Comparison of ENCODE assay signal across 12 cellular contexts in the genomic region with DNA sequence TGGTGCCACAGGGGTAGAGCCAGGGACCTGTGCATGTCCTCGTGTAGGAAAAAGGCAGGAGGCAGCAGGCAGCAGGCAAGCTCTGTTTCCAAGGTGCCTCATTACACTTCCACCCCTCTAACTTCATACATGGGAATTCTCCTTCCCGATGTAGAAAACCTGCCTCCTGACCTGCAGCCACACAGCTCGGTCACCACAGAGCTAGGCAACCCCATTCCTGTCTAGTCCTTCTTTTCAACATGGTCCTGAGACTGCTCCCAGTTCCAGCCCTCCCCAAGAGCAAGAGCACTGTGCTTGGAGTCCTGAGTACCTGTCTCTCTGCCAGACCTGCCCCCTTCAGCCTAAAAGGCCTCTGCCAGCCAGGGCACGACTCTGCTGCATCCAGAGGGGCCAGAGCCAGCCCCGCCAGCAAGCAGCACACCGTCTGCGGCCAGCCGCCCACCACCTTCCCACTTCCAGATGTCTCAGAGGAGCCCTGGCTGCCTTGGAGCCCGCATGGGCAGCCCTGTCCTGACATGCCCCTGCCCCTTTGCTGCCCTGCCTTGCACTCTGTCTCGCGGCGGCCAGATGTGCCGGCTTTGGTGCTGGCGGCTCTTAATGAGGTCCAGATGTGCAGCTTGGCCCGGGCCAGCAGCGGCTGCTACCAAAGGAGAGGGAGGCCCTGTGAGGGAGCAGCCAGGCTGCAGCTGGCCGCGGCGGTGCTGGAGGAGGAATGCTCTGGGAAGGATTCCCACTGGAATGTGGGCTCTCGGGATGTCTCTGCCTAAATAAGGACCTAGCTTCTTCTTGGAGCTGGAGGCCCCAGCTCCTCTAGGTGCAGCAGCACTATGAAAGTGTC.
DNase-seq lines count a peak whose midpoint lies in the region; ATAC-seq and TF ChIP-seq lines count a peak whose summit lies in the region.
"Had no signal": no experiment of that assay in that cellular context is flagged by ENCODE, and none has a peak within 500 bp of the region (broad histone marks: within the 10 kb centered on the region; RNA-seq: fewer than 3 reads in every experiment).

No MANE protein-coding gene starts in this region.

- BruUV-seq in MCF 10A (replicated peaks; lab: Mats Ljungman, UMichigan), result no TSS peak

- TF ChIP-seq POLR2A in breast epithelium (IDR thresholded peaks at IDR 0.05), result no peak
- TF ChIP-seq POLR2A in uterus (IDR thresholded peaks at IDR 0.05), result no peak

- no peaks in the 10 kb centered on the region for H3K27me3 Mint-ChIP-seq in MCF 10A (ENCODE audit: insufficient read depth, unreplicated experiment)

- no peaks in the 10 kb centered on the region for H3K27me3 ChIP-seq in breast epithelium
- H3K27me3 ChIP-seq in muscle layer of colon (ENCODE audit: control insufficient read depth in 1 of 2, insufficient read depth in 2 of 2, low read length in 2 of 2), result no peaks in the 10 kb centered on the region
- no peaks in the 10 kb centered on the region for H3K27me3 ChIP-seq in uterus
- H3K27me3 ChIP-seq: vagina had no signal

- intact Hi-C loops in breast epithelium (cut with DNase I; ENCODE audit: low total_unique reads) (no loop called here), MCF 10A (cut with micrococcal nuclease) (no loop called here), uterus (cut with DNase I; ENCODE audit: low total_unique reads) (no loop called here)

- H3K36me3 Mint-ChIP-seq in MCF 10A (ENCODE audit: insufficient read depth, unreplicated experiment), result no peaks in the 10 kb centered on the region

- no peak for ATAC-seq in GM19455 (IDR thresholded peaks at IDR 0.05; ENCODE audit: unreplicated experiment)

- peaks cover 18% of the 10 kb centered on the region for H3K4me1 Mint-ChIP-seq in MCF 10A (ENCODE audit: insufficient read depth, unreplicated experiment)

- H3K4me3 Mint-ChIP-seq in MCF 10A (ENCODE audit: unreplicated experiment), result no peak overlapping the region

- DNase-seq in breast epithelium (ENCODE audit: low spot score in 2 of 2) (peak; percentile 61 to 77), MCF 10A (ENCODE audit: unreplicated experiment) (no peak), fibroblast of peridontal ligament (ENCODE audit: extremely low read depth) (peak; percentile 98), uterus (peak; percentile 91 to 92), NCI-H2196 (lab: John Stamatoyannopoulos, UW; ENCODE audit: unreplicated experiment) (no peak), inferior parietal cortex (ENCODE audit: extremely low spot score) (no peak)
- DNase-seq: 8988T; activated CD4-positive, CD25-positive, alpha-beta regulatory T cell treated with anti-CD3 and anti-CD28 coated beads, Interleukin-2, amount 50 U/mL, for 72 hours; NCI-H2227 treated with DMSO at 0.1 percent for 48 hours had no signal

- H3K9me3 Mint-ChIP-seq in MCF 10A (ENCODE audit: unreplicated experiment), result no peaks in the 10 kb centered on the region

- no peak overlapping the region for H3K27ac Mint-ChIP-seq in MCF 10A (ENCODE audit: low read depth, unreplicated experiment)

- POLR2A ChIA-PET in MCF 10A (lab: Yijun Ruan, JAX), result interaction anchor here (0.7 kb wide), 1 partner anchor 927 kb away, joined by 3 read pairs; no protein-coding TSS in a partner anchor

- peak overlapping the region in 1 of 3 donors; percentile 44 for H3K4me3 ChIP-seq in breast epithelium
- H3K4me3 ChIP-seq in muscle layer of colon (ENCODE audit: low read depth in 1 of 2, low read length in 2 of 2), result no peak overlapping the region
- no peak overlapping the region for H3K4me3 ChIP-seq in uterus
- H3K4me3 ChIP-seq: vagina had no signal

- no peak for TF ChIP-seq CTCF in breast epithelium (IDR thresholded peaks at IDR 0.05)
- no peak for TF ChIP-seq CTCF in MCF 10A (IDR thresholded peaks at IDR 0.05; ENCODE audit: unreplicated experiment)
- no peak for TF ChIP-seq CTCF in uterus (IDR thresholded peaks at IDR 0.05)

- H3K36me3 ChIP-seq in breast epithelium (no peaks in the 10 kb centered on the region), muscle layer of colon (ENCODE audit: insufficient read depth, low read length) (no peaks in the 10 kb centered on the region), uterus (no peaks in the 10 kb centered on the region)
- H3K36me3 ChIP-seq: vagina had no signal

- H3K9ac ChIP-seq in muscle layer of colon (ENCODE audit: low read length), result no peak overlapping the region

- peak overlapping the region; percentile 65 to 85 for H3K27ac ChIP-seq in breast epithelium
- peak overlapping the region; percentile 71 for H3K27ac ChIP-seq in muscle layer of colon (ENCODE audit: low read depth, low read length)
- H3K27ac ChIP-seq in uterus, result peak overlapping the region; percentile 55 to 78
- H3K27ac ChIP-seq: vagina had no signal

- H3K9me3 ChIP-seq in breast epithelium, result no peaks in the 10 kb centered on the region
- no peaks in the 10 kb centered on the region for H3K9me3 ChIP-seq in muscle layer of colon (ENCODE audit: low read length)
- no peaks in the 10 kb centered on the region for H3K9me3 ChIP-seq in uterus
- H3K9me3 ChIP-seq: vagina had no signal

- CTCF ChIA-PET in MCF 10A (lab: Yijun Ruan, JAX), result interaction anchor here (0.6 to 1.0 kb wide), 4 partner anchors 21 to 1564 kb away, joined by 3 to 6 read pairs (median 4); no protein-coding TSS in a partner anchor

- H3K4me1 ChIP-seq in breast epithelium (no peaks in the 10 kb centered on the region), muscle layer of colon (ENCODE audit: insufficient read depth, low read length) (peaks cover 15% of the 10 kb centered on the region), uterus (peaks cover under 1 to 8% of the 10 kb centered on the region in 2 donors)

Comparison
In these comparisons a context has a peak if more than half of its experiments do, and no peak if none do; other contexts are left out.
1. DNase-seq: peak in breast epithelium (2 of 2), fibroblast of peridontal ligament (single experiment) and uterus (2 of 2); none in MCF 10A (single experiment), NCI-H2196 (single experiment) and inferior parietal cortex (single experiment).
2. Peak in every context shown above with its lines, with median percentiles within 50 percentile points of each other: H3K27ac ChIP-seq.